Comparison of ENCODE assay signal across 17 cellular contexts in genomic region chr9:103942171-103942570, GRCh38.
"Had no signal": no experiment of that assay in that cellular context is flagged by ENCODE, and none has a peak within 500 bp of the region (broad histone marks: within the 10 kb centered on the region; RNA-seq: fewer than 3 reads in every experiment).

No MANE protein-coding gene starts in this region.

- ATAC-seq: activated CD8-positive, alpha-beta T cell treated with anti-CD3 and anti-CD28 coated beads for 36 hours; left ventricle myocardium superior; stimulated activated effector memory CD8-positive, alpha-beta T cell treated with anti-CD3 and anti-CD28 coated beads, Interleukin-12 subunit alpha, Interleukin-12 subunit beta, amount 100 ng/mL, for 72 hours; upper lobe of right lung had no signal

- DNase-seq: activated CD4-positive, alpha-beta T cell treated with anti-CD3 and anti-CD28 coated beads, Interleukin-2, amount 10 ng/mL, durations not matched to agents 24 days and 14 days; activated CD8-positive, alpha-beta T cell treated with anti-CD3 and anti-CD28 coated beads for 36 hours; activated naive CD4-positive, alpha-beta T cell treated with Interleukin-2 at 50 U/mL for 16 hours; activated naive CD8-positive, alpha-beta T cell treated with anti-CD3 and anti-CD28 coated beads, Interleukin-2, amount 10 ng/mL, durations not matched to agents 7 days and 5 days; activated T-cell treated with anti-CD3 and anti-CD28 coated beads, Interleukin-2, amount 50 U/mL, for 1 hour; brain microvascular endothelial cell; cortex of kidney; effector CD4-positive, alpha-beta T cell; head of caudate nucleus; left ventricle myocardium superior; occipital lobe; posterior cingulate gyrus; sigmoid colon; stimulated activated CD4-positive, alpha-beta T cell treated with anti-CD3 and anti-CD28 coated beads, Interleukin-4, amount 100 ng/mL, for 24 hours; testis; upper lobe of right lung had no signal
